Comparison of ENCODE assay signal across 15 cellular contexts in genomic region chr1:86296305-86297205, GRCh38.
"Had no signal": no experiment of that assay in that cellular context is flagged by ENCODE, and none has a peak within 500 bp of the region (broad histone marks: within the 10 kb centered on the region; RNA-seq: fewer than 3 reads in every experiment).

No MANE protein-coding gene starts in this region.

- DNase-seq: activated CD4-positive, alpha-beta memory T cell treated with anti-CD3 and anti-CD28 coated beads for 36 hours; activated CD4-positive, alpha-beta T cell treated with anti-CD3 and anti-CD28 coated beads for 1 hour; activated naive CD8-positive, alpha-beta T cell treated with anti-CD3 and anti-CD28 coated beads, Interleukin-2, amount 10 ng/mL, durations not matched to agents 7 days and 5 days; activated T-cell treated with anti-CD3 and anti-CD28 coated beads, Interleukin-2, amount 50 U/mL, for 48 hours; aorta; esophagus squamous epithelium; heart right ventricle; kidney; naive B cell; right lobe of liver; stimulated activated CD4-positive, alpha-beta T cell treated with anti-CD3 and anti-CD28 coated beads, Interleukin-2, amount 100 ng/mL, for 24 hours; stimulated activated naive B cell treated with anti-CD40 and anti-IgM and Interleukin-4, amounts not matched to agents 10 μg/mL and 1 μg/mL and 100 μg/mL, for 72 hours; substantia nigra; transverse colon had no signal

- H3K36me3 ChIP-seq: esophagus squamous epithelium, heart right ventricle, right lobe of liver, transverse colon had no signal

- H3K27ac Mint-ChIP-seq: activated CD4-positive, alpha-beta memory T cell treated with anti-CD3 and anti-CD28 coated beads for 36 hours; activated naive CD8-positive, alpha-beta T cell treated with anti-CD3 and anti-CD28 coated beads, Interleukin-2, amount 10 ng/mL, durations not matched to agents 7 days and 5 days; naive B cell; stimulated activated naive B cell treated with anti-CD40 and anti-IgM and Interleukin-4, amounts not matched to agents 10 μg/mL and 1 μg/mL and 100 μg/mL, for 72 hours; T-helper 1 cell treated with Interleukin-12 subunit alpha and Interleukin-12 subunit beta and Interleukin-4 antibody, amounts not matched to agents 30 μg/mL and 1 μg/mL, for 36 hours had no signal

- H3K4me3 ChIP-seq: esophagus squamous epithelium, heart right ventricle, right lobe of liver, transverse colon had no signal

- H3K9me3 ChIP-seq: esophagus squamous epithelium, right lobe of liver, transverse colon had no signal

- H3K36me3 Mint-ChIP-seq: activated CD4-positive, alpha-beta memory T cell treated with anti-CD3 and anti-CD28 coated beads for 36 hours; activated naive CD8-positive, alpha-beta T cell treated with anti-CD3 and anti-CD28 coated beads, Interleukin-2, amount 10 ng/mL, durations not matched to agents 7 days and 5 days; stimulated activated naive B cell treated with anti-CD40 and anti-IgM and Interleukin-4, amounts not matched to agents 10 μg/mL and 1 μg/mL and 100 μg/mL, for 72 hours had no signal

- H3K4me1 ChIP-seq: esophagus squamous epithelium, right lobe of liver, transverse colon had no signal

- H3K27ac ChIP-seq: esophagus squamous epithelium, heart right ventricle, right lobe of liver, transverse colon had no signal

- H3K4me1 Mint-ChIP-seq: activated naive CD8-positive, alpha-beta T cell treated with anti-CD3 and anti-CD28 coated beads, Interleukin-2, amount 10 ng/mL, durations not matched to agents 7 days and 5 days; naive B cell; stimulated activated naive B cell treated with anti-CD40 and anti-IgM and Interleukin-4, amounts not matched to agents 10 μg/mL and 1 μg/mL and 100 μg/mL, for 72 hours had no signal

- H3K9me3 Mint-ChIP-seq: T-helper 1 cell treated with Interleukin-12 subunit alpha and Interleukin-12 subunit beta and Interleukin-4 antibody, amounts not matched to agents 30 μg/mL and 1 μg/mL, for 36 hours had no signal

- H3K27me3 ChIP-seq: esophagus squamous epithelium, heart right ventricle, right lobe of liver, transverse colon had no signal

- H3K4me3 Mint-ChIP-seq: activated CD4-positive, alpha-beta memory T cell treated with anti-CD3 and anti-CD28 coated beads for 36 hours; activated naive CD8-positive, alpha-beta T cell treated with anti-CD3 and anti-CD28 coated beads, Interleukin-2, amount 10 ng/mL, durations not matched to agents 7 days and 5 days; naive B cell; stimulated activated naive B cell treated with anti-CD40 and anti-IgM and Interleukin-4, amounts not matched to agents 10 μg/mL and 1 μg/mL and 100 μg/mL, for 72 hours; T-helper 1 cell treated with Interleukin-12 subunit alpha and Interleukin-12 subunit beta and Interleukin-4 antibody, amounts not matched to agents 30 μg/mL and 1 μg/mL, for 36 hours had no signal

- H3K27me3 Mint-ChIP-seq: naive B cell; stimulated activated naive B cell treated with anti-CD40 and anti-IgM and Interleukin-4, amounts not matched to agents 10 μg/mL and 1 μg/mL and 100 μg/mL, for 72 hours had no signal
